In genomic region chr15:31215490-31216209, GRCh38 we compare ENCODE assay signal across 8 cellular contexts.
DNase-seq lines count a peak whose midpoint lies in the region; ATAC-seq, FAIRE-seq and TF ChIP-seq lines count a peak whose summit lies in the region.

No MANE protein-coding gene starts in this region.

- H3K79me2 ChIP-seq in H1 (ENCODE audit: control insufficient read depth in 1 of 2, insufficient read depth in 2 of 2, low read length in 2 of 2): no peaks in the 10 kb centered on the region

- no peak overlapping the region for H2AFZ ChIP-seq in H1 (ENCODE audit: low read length)

- no peak overlapping the region for H2BK5ac ChIP-seq in H1 (ENCODE audit: low read depth, low read length)

- H4K5ac ChIP-seq in H1 (ENCODE audit: insufficient read length, low read depth, low read length): no peak overlapping the region

- H3K4ac ChIP-seq in H1 (replicated peaks; ENCODE audit: insufficient read length, low read depth, low read length): no peak overlapping the region

- H2BK120ac ChIP-seq in H1 (replicated peaks; ENCODE audit: low read depth, low read length): no peak overlapping the region

- H3K4me3 ChIP-seq in BE2C (ENCODE audit: low read depth, low read length) (peak overlapping the region; percentile 58), H1 (ENCODE audit: extremely low read depth in 1 of 4, insufficient read depth in 2 of 4, low read depth in 3 of 4, low read length in 4 of 4) (peak overlapping the region; percentile 43 to 69 (median 44)), mesodermal cell (ENCODE audit: extremely low read depth, insufficient read depth, low read length, poor library complexity, severe bottlenecking) (peak overlapping the region; percentile 49)

- H4K8ac ChIP-seq in H1 (ENCODE audit: extremely low read depth, insufficient read depth, low read length): peak overlapping the region; percentile 88; the same call in 1 of the 2 replicates

- no peaks in the 10 kb centered on the region for H3K27me3 ChIP-seq in BE2C
- no peaks in the 10 kb centered on the region; a peak in 2 of 7 replicates for H3K27me3 ChIP-seq in H1 (replicated peaks in 1 of 4; ENCODE audit: control insufficient read depth in 3 of 4, extremely low read depth in 1 of 4, insufficient read depth in 3 of 4, low read length in 3 of 4)

- no peaks in the 10 kb centered on the region for H4K20me1 ChIP-seq in H1 (replicated peaks in 1 of 2; ENCODE audit: control insufficient read depth in 1 of 2, insufficient read depth in 2 of 2, low read length in 2 of 2)

- H3K27ac ChIP-seq in H1 (ENCODE audit: low read depth, low read length) (no peak overlapping the region), mesodermal cell (ENCODE audit: low read depth, low read length, severe bottlenecking) (no peak overlapping the region)

- no peaks in the 10 kb centered on the region for H3K79me1 ChIP-seq in H1 (ENCODE audit: low read depth, low read length)

- POLR2A ChIA-PET in H1 (lab: Charles Lee; ENCODE audit: partially characterized antibody): interaction anchor here (0.6 kb wide), 2 partner anchors 43 to 321 kb away, joined by 3 to 4 read pairs; no protein-coding TSS in a partner anchor

- 0 out of 2 replicates have a peak overlapping the region, but pooled peaks have one; percentile 68 for H2BK12ac ChIP-seq in H1 (ENCODE audit: low read depth, low read length)

- no peaks in the 10 kb centered on the region for H3K36me3 ChIP-seq in BE2C
- H3K36me3 ChIP-seq in H1 (ENCODE audit: control insufficient read depth in 2 of 4, insufficient read depth in 4 of 4, low read length in 3 of 4): no peaks in the 10 kb centered on the region
- no peaks in the 10 kb centered on the region for H3K36me3 ChIP-seq in mesodermal cell (ENCODE audit: control insufficient read depth, insufficient read depth, low read length)

- peak; percentile 76 for ATAC-seq in GM19035 (IDR thresholded peaks at IDR 0.05; ENCODE audit: unreplicated experiment)
- peak; percentile 81 for ATAC-seq in HG03342 (IDR thresholded peaks at IDR 0.05; ENCODE audit: unreplicated experiment)

- CTCF ChIA-PET in H1 (lab: Charles Lee; ENCODE audit: partially characterized antibody): interaction anchor here (0.7 to 5.2 kb wide), 20 partner anchors 11 to 273 kb away, joined by 3 to 52 read pairs (median 3); partner anchors contain the start of gene TRPM1

- H3K23ac ChIP-seq in H1 (ENCODE audit: insufficient read length): no peak overlapping the region

- TF ChIP-seq RAD21 in H1 (IDR thresholded peaks at IDR 0.05 in 1 of 2, conservative IDR thresholded peaks at IDR 0.05 in 1 of 2; ENCODE audit: low read depth in 2 of 2, low read length in 2 of 2): peak; percentile 72 to 81

- no peak overlapping the region for H4K91ac ChIP-seq in H1 (replicated peaks; ENCODE audit: insufficient read length, low read length)

- peak overlapping the region; percentile 79 to 85 for H3K4me2 ChIP-seq in H1 (ENCODE audit: insufficient read depth in 1 of 2, low read depth in 2 of 2, low read length in 2 of 2)

- H2BK15ac ChIP-seq in H1 (ENCODE audit: low read length): no peak overlapping the region

- H3K9me3 ChIP-seq in BE2C (no peaks in the 10 kb centered on the region; the same call in 1 of the 2 replicates), H1 (ENCODE audit: insufficient read depth in 2 of 2, low read depth in 1 of 2, low read length in 1 of 2) (peaks cover 0 to 6% of the 10 kb centered on the region in 2 experiments; a peak in 1 of 4 replicates), mesodermal cell (ENCODE audit: control insufficient read depth, low read length) (no peaks in the 10 kb centered on the region)

- H2AK5ac ChIP-seq in H1 (ENCODE audit: low read depth, low read length): no peak overlapping the region

- no peak overlapping the region for H2BK20ac ChIP-seq in H1 (ENCODE audit: low read length)

- TF ChIP-seq POLR2A in H1 (IDR thresholded peaks at IDR 0.05; ENCODE audit: control extremely low read depth in 1 of 2, low read depth in 2 of 2, low read length in 2 of 2): no peak; a peak in 1 of 3 replicates

- peak overlapping the region; percentile 48; the same call in 1 of the 2 replicates for H3K18ac ChIP-seq in H1 (ENCODE audit: extremely low read depth, low read length)

- H3K4me1 ChIP-seq in BE2C (peaks cover 3% of the 10 kb centered on the region), H1 (replicated peaks in 1 of 4; ENCODE audit: control insufficient read depth in 3 of 4, insufficient read depth in 4 of 4, low read length in 3 of 4) (peaks cover 0 to 11% (median 4%) of the 10 kb centered on the region in 4 experiments; a peak in 5 of 7 replicates), mesodermal cell (ENCODE audit: control insufficient read depth, insufficient read depth, low read length, poor library complexity, severe bottlenecking) (no peaks in the 10 kb centered on the region)

- no peak overlapping the region for H3K14ac ChIP-seq in H1 (ENCODE audit: insufficient read length)

- peaks cover 8% of the 10 kb centered on the region for H3K23me2 ChIP-seq in H1 (ENCODE audit: low read depth, low read length)

- no peak for FAIRE-seq in H1 (lab: Jason Lieb, UNC)

- TF ChIP-seq EP300 in H1 (IDR thresholded peaks at IDR 0.05; ENCODE audit: borderline replicate concordance in 1 of 2, low read depth in 2 of 2, low read length in 2 of 2): no peak

- WGBS in H1 (ENCODE audit: extremely low coverage in 1 of 2, insufficient coverage in 1 of 2, insufficient read length in 1 of 2, insufficient replicate concordance in 2 of 2, low coverage in 1 of 2, low lambda C conversion rate in 2 of 2, missing lambda C conversion rate in 1 of 2), 2 experiments: 6% methylated on average over 10 of the region's 75 CpGs; no CpG with 5 or more reads in 1 of the 2 experiments
- 1 to 3% methylated on average over 41 of the region's 75 CpGs for WGBS in mesodermal cell (ENCODE audit: insufficient coverage in 2 of 2), 2 experiments

- H3K56ac ChIP-seq in H1 (replicated peaks; ENCODE audit: insufficient read length, low read depth, low read length): no peak overlapping the region

- TF ChIP-seq CTCF in BE2C (IDR thresholded peaks at IDR 0.05; ENCODE audit: low read depth, low read length) (peak; percentile 75), H1 (IDR thresholded peaks at IDR 0.05; ENCODE audit: control extremely low read depth in 1 of 3, insufficient read depth in 1 of 3, low read depth in 1 of 3, low read length in 3 of 3) (peak; percentile 76 to 86 (median 86))

- no peak overlapping the region for H3K9ac ChIP-seq in H1 (replicated peaks in 1 of 4; ENCODE audit: extremely low read depth in 1 of 4, low read depth in 3 of 4, low read length in 3 of 4)

- peak; percentile 87 for DNase-seq in BE2C
- DNase-seq in NCI-H774 (lab: John Stamatoyannopoulos, UW): peak; percentile 62
- DNase-seq in activated CD8-positive, alpha-beta memory T cell treated with anti-CD3 and anti-CD28 coated beads for 48 hours (ENCODE audit: low read depth in 2 of 3, low spot score in 2 of 3): peak; percentile 69 to 83 (median 71)
- peak in 1 of 2 experiments; percentile 91 for DNase-seq in H1 (ENCODE audit: low read depth in 1 of 2, low spot score in 2 of 2)
- peak; percentile 63 to 76 for DNase-seq in stimulated activated CD8-positive, alpha-beta memory T cell treated with anti-CD3 and anti-CD28 coated beads, Interleukin-15, amount 100 ng/mL, for 48 hours (ENCODE audit: low read depth in 2 of 2)

TF ChIP-seq in H1, 55 proteins besides CTCF, POLR2A, EP300 and RAD21:
- TF ChIP-seq POLR2AphosphoS5 (IDR thresholded peaks at IDR 0.05; ENCODE audit: low read depth, low read length): no peak
- TF ChIP-seq EGR1 (IDR thresholded peaks at IDR 0.05; ENCODE audit: borderline replicate concordance, low read depth, low read length): no peak
- 0 out of 2 replicates have a peak, but pooled peaks have one; percentile 26 for TF ChIP-seq PHF8 (conservative IDR thresholded peaks at IDR 0.05; ENCODE audit: low read depth, low read length)
- TF ChIP-seq JUN (IDR thresholded peaks at IDR 0.05; ENCODE audit: low read depth, low read length): no peak
- TF ChIP-seq KDM4A (IDR thresholded peaks at IDR 0.05; ENCODE audit: low read depth, low read length, severe bottlenecking): peak; percentile 56
- no peak for TF ChIP-seq FOSL1 (IDR thresholded peaks at IDR 0.05; ENCODE audit: insufficient read depth, low read depth, low read length)
- TF ChIP-seq ZNF274 (IDR thresholded peaks at IDR 0.05; ENCODE audit: borderline replicate concordance, extremely low read depth, low read length): no peak
- TF ChIP-seq NRF1 (IDR thresholded peaks at IDR 0.05; ENCODE audit: low read depth, low read length): no peak
- TF ChIP-seq MAX (IDR thresholded peaks at IDR 0.05): peak; percentile 56
- no peak for TF ChIP-seq CTBP2 (IDR thresholded peaks at IDR 0.05; ENCODE audit: borderline replicate concordance, insufficient read depth, insufficient read length, low read length)
- TF ChIP-seq SUZ12 (IDR thresholded peaks at IDR 0.05; ENCODE audit: low read length): no peak
- TF ChIP-seq RFX5 (IDR thresholded peaks at IDR 0.05; ENCODE audit: borderline replicate concordance, low read depth, low read length): no peak
- TF ChIP-seq KDM1A (IDR thresholded peaks at IDR 0.05; ENCODE audit: borderline replicate concordance, low read length): no peak
- no peak for TF ChIP-seq RNF2 (IDR thresholded peaks at IDR 0.05; ENCODE audit: borderline replicate concordance, low read depth, low read length, missing control alignments, poor library complexity, severe bottlenecking)
- no peak for TF ChIP-seq TEAD4 (IDR thresholded peaks at IDR 0.05; ENCODE audit: low read depth, low read length)
- 0 out of 4 replicates have a peak, but pooled peaks of 1 of the 2 experiments have one; percentile 14 for TF ChIP-seq SIN3A (conservative IDR thresholded peaks at IDR 0.05 in 1 of 2, IDR thresholded peaks at IDR 0.05 in 1 of 2; ENCODE audit: low read depth in 1 of 2, low read length in 2 of 2)
- no peak for TF ChIP-seq NANOG (IDR thresholded peaks at IDR 0.05; ENCODE audit: insufficient read depth, low read depth, low read length, poor library complexity, severe bottlenecking)
- TF ChIP-seq ASH2L (IDR thresholded peaks at IDR 0.05; ENCODE audit: low read length): peak; percentile 57
- TF ChIP-seq, protein P1, sequence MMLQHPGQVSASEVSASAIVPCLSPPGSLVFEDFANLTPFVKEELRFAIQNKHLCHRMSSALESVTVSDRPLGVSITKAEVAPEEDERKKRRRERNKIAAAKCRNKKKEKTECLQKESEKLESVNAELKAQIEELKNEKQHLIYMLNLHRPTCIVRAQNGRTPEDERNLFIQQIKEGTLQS (IDR thresholded peaks at IDR 0.05; ENCODE audit: insufficient read depth, low read depth, low read length): no peak
- TF ChIP-seq SIX5 (IDR thresholded peaks at IDR 0.05; ENCODE audit: low read depth, low read length): no peak
- TF ChIP-seq HDAC2 (IDR thresholded peaks at IDR 0.05; ENCODE audit: borderline replicate concordance in 1 of 2, low read depth in 2 of 2, low read length in 2 of 2): no peak
TF ChIP-seq in H1: peak in this region for 5.
